ENCODE assay signal across 10 cellular contexts in the genomic region with DNA sequence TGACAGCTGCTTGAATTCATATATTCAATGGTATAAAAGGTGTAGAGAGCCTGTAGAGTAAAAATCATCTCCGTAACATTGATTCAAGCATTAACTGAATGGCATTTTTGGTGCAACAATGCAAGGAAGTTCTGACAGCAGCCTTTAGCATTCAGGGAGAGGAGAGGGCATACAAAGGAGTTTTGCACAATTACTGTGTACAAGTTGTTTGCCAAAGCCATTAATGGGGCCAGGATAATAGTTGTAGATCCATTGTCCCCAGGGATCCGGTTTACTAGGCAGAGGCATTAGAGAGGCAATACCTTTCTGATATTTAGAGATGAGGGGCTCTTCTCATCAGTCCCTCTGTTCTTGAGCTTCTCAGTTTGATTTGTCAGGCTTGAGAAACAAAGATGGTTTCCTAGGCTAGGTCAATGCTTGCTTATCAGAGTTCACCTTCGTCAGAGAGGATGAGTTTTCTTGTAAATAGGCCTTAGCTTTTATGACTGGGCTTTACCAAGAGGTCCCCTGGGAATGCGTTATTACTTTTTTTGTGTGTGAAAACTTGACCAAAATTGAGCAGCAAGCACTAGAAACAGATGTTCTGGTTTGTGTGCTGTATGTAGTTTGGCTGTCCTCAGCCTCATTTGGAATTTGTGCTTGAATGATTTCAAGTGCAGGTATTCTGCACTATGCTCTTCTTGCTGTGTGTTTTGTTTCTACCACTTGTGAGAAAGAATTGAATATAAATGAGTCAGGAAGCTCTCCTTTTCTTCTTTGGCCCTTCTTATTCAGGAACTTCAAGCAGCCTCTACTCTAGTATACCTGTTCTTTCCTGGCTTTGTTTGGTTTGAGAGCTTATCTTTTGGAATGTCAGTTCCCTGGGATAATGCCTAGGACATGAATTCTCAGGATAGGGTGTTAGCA. TPM values are rescaled to one million over a fixed set of nuclear protein-coding genes. Genes with fewer than 3 reads are reported as not detected.
DNase-seq lines count a peak whose midpoint lies in the region; ATAC-seq and TF ChIP-seq lines count a peak whose summit lies in the region.
"Had no signal": no experiment of that assay in that cellular context is flagged by ENCODE, and none has a peak within 500 bp of the region (broad histone marks: within the 10 kb centered on the region; RNA-seq: fewer than 3 reads in every experiment).

No MANE protein-coding gene starts in this region.

- no peak overlapping the region for H2AFZ ChIP-seq in GM23338

- peak; percentile 82 for DNase-seq in GM23338 (ENCODE audit: low spot score)
- no peak for DNase-seq in iPS DF 6.9 (ENCODE audit: low read depth, low spot score)
- no peak for DNase-seq in brain microvascular endothelial cell
- DNase-seq in Caco-2: no peak
- no peak for DNase-seq in CD4-positive, alpha-beta memory T cell
- no peak for DNase-seq in MV-4-11 (lab: John Stamatoyannopoulos, UW)
- DNase-seq: effector memory CD4-positive, alpha-beta T cell; right cardiac atrium had no signal

- H3K4me1 Mint-ChIP-seq in GM23338 (peaks cover 82% of the 10 kb centered on the region), IgD-negative memory B cell (peaks cover 28 to 38% (median 36%) of the 10 kb centered on the region in 3 donors), Caco-2 (ENCODE audit: low read depth, unreplicated experiment) (peaks cover 19% of the 10 kb centered on the region)
- H3K4me1 Mint-ChIP-seq in CD4-positive, alpha-beta memory T cell: peaks cover 28 to 57% (median 42%) of the 10 kb centered on the region in 4 donors

- CTCF ChIA-PET in Caco-2 (lab: Charles Lee): no interaction called here
- CTCF ChIA-PET in CD4-positive, alpha-beta memory T cell (lab: Charles Lee; ENCODE audit: partially characterized antibody): no interaction called here

- H3K4me1 ChIP-seq in GM23338 (ENCODE audit: insufficient read depth) (peaks cover 59% of the 10 kb centered on the region), iPS DF 6.9 (ENCODE audit: control insufficient read depth, insufficient read depth, low read length) (peaks cover 9% of the 10 kb centered on the region; the same call in 1 of the 2 replicates), Caco-2 (peaks cover 20% of the 10 kb centered on the region; the same call in 1 of the 2 replicates)
- peaks cover 8% of the 10 kb centered on the region for H3K4me1 ChIP-seq in CD4-positive, alpha-beta memory T cell (ENCODE audit: insufficient read depth, low read length)

- H3K4me2 ChIP-seq in GM23338: peak overlapping the region; percentile 54

- WGBS in iPS DF 6.9 (ENCODE audit: insufficient coverage, insufficient read length): no CpG with 5 or more reads among the region's 4 CpGs

- in situ Hi-C loops in brain microvascular endothelial cell (cut with HindIII; ENCODE audit: low pct_ligation_motif_present, low sequenced_read_pairs): no loop called here

- no peaks in the 10 kb centered on the region for H3K9me2 ChIP-seq in GM23338 (ENCODE audit: insufficient read depth)

- peaks cover 88% of the 10 kb centered on the region for H3K79me2 ChIP-seq in GM23338 (replicated peaks; ENCODE audit: insufficient read depth)

- TF ChIP-seq CTCF in GM23338 (conservative IDR thresholded peaks at IDR 0.05; ENCODE audit: low read depth in 2 of 2): no peak
- no peak for TF ChIP-seq CTCF in brain microvascular endothelial cell (IDR thresholded peaks at IDR 0.05; ENCODE audit: low read depth, low read length, missing control alignments)
- TF ChIP-seq CTCF in Caco-2 (IDR thresholded peaks at IDR 0.05; ENCODE audit: insufficient read depth in 1 of 2, low read depth in 1 of 2, low read length in 1 of 2, severe bottlenecking in 1 of 2, unreplicated experiment in 1 of 2): no peak

- intact Hi-C loops in Caco-2 (cut with micrococcal nuclease; ENCODE audit: unreplicated experiment): no loop called here
- intact Hi-C loops in CD4-positive, alpha-beta memory T cell (cut with micrococcal nuclease): no loop called here

- peak; percentile 83 for ATAC-seq in GM18517 (IDR thresholded peaks at IDR 0.05; ENCODE audit: unreplicated experiment)
- ATAC-seq in GM23338: peak; percentile 90
- ATAC-seq: right cardiac atrium had no signal

- H3K4me3 Mint-ChIP-seq in GM23338: peak overlapping the region; percentile 60
- H3K4me3 Mint-ChIP-seq in IgD-negative memory B cell: peak overlapping the region in 3 of 4 donors; percentile 23 to 86 (median 23)
- H3K4me3 Mint-ChIP-seq in Caco-2 (ENCODE audit: unreplicated experiment): no peak overlapping the region
- no peak overlapping the region for H3K4me3 Mint-ChIP-seq in CD4-positive, alpha-beta memory T cell

- peaks cover 12% of the 10 kb centered on the region; the same call in 1 of the 2 replicates for H3K36me3 ChIP-seq in GM23338 (ENCODE audit: insufficient read depth)
- H3K36me3 ChIP-seq in iPS DF 6.9 (ENCODE audit: control insufficient read depth, insufficient read depth, low read length): no peaks in the 10 kb centered on the region
- H3K36me3 ChIP-seq in brain microvascular endothelial cell (replicated peaks): peaks cover 6% of the 10 kb centered on the region
- H3K36me3 ChIP-seq in Caco-2 (ENCODE audit: control insufficient read depth, insufficient read depth, low read length): no peaks in the 10 kb centered on the region
- no peaks in the 10 kb centered on the region for H3K36me3 ChIP-seq in CD4-positive, alpha-beta memory T cell (ENCODE audit: insufficient read depth, low read length)

- H3K4me3 ChIP-seq in GM23338 (peak overlapping the region; percentile 23), iPS DF 6.9 (ENCODE audit: low read length) (no peak overlapping the region), brain microvascular endothelial cell (ENCODE audit: low read depth, low read length) (no peak overlapping the region), Caco-2 (ENCODE audit: low read depth, low read length) (no peak overlapping the region)
- no peak overlapping the region for H3K4me3 ChIP-seq in CD4-positive, alpha-beta memory T cell (ENCODE audit: low read length in 2 of 2)

- POLR2A ChIA-PET in Caco-2 (lab: Charles Lee): interaction anchor here (0.6 kb wide), 1 partner anchor 96 kb away, joined by 7 read pairs; no protein-coding TSS in a partner anchor
- POLR2A ChIA-PET in CD4-positive, alpha-beta memory T cell (lab: Charles Lee; ENCODE audit: partially characterized antibody): no interaction called here

- H3K27me3 Mint-ChIP-seq in GM23338 (ENCODE audit: insufficient read depth, low read depth, poor library complexity) (peaks cover 9% of the 10 kb centered on the region), IgD-negative memory B cell (no peaks in the 10 kb centered on the region), Caco-2 (ENCODE audit: insufficient read depth, unreplicated experiment) (no peaks in the 10 kb centered on the region)
- H3K27me3 Mint-ChIP-seq in CD4-positive, alpha-beta memory T cell: no peaks in the 10 kb centered on the region

- H3K36me3 Mint-ChIP-seq in GM23338 (ENCODE audit: low read depth): peaks cover 44% of the 10 kb centered on the region
- H3K36me3 Mint-ChIP-seq in IgD-negative memory B cell: peaks cover 8% of the 10 kb centered on the region
- peaks cover 50% of the 10 kb centered on the region for H3K36me3 Mint-ChIP-seq in Caco-2 (ENCODE audit: insufficient read depth, unreplicated experiment)
- H3K36me3 Mint-ChIP-seq in CD4-positive, alpha-beta memory T cell: peaks cover 41 to 52% of the 10 kb centered on the region in 2 donors

- H3K9me3 Mint-ChIP-seq in GM23338: peaks cover 2% of the 10 kb centered on the region; the same call in 1 of the 3 replicates
- H3K9me3 Mint-ChIP-seq in IgD-negative memory B cell: peaks cover 2 to 16% (median 7%) of the 10 kb centered on the region in 3 donors
- peaks cover 19% of the 10 kb centered on the region for H3K9me3 Mint-ChIP-seq in Caco-2 (ENCODE audit: unreplicated experiment)
- peaks cover 0 to 25% (median 14%) of the 10 kb centered on the region in 8 donors for H3K9me3 Mint-ChIP-seq in CD4-positive, alpha-beta memory T cell

- H3K27me3 ChIP-seq in GM23338 (ENCODE audit: insufficient read depth) (no peaks in the 10 kb centered on the region), iPS DF 6.9 (ENCODE audit: control insufficient read depth, insufficient read depth, low read length) (no peaks in the 10 kb centered on the region), brain microvascular endothelial cell (replicated peaks) (no peaks in the 10 kb centered on the region), Caco-2 (replicated peaks; ENCODE audit: control insufficient read depth, insufficient read depth, low read length) (no peaks in the 10 kb centered on the region)
- no peaks in the 10 kb centered on the region for H3K27me3 ChIP-seq in CD4-positive, alpha-beta memory T cell (ENCODE audit: insufficient read depth, low read length)

- no peaks in the 10 kb centered on the region for H4K20me1 ChIP-seq in GM23338 (replicated peaks; ENCODE audit: insufficient read depth)

- H3K27ac Mint-ChIP-seq in GM23338 (peak overlapping the region; percentile 90), IgD-negative memory B cell (peak overlapping the region in 2 of 3 donors; percentile 9 to 65), Caco-2 (ENCODE audit: unreplicated experiment) (no peak overlapping the region)
- peak overlapping the region in 3 of 7 donors; percentile 26 to 78 (median 46) for H3K27ac Mint-ChIP-seq in CD4-positive, alpha-beta memory T cell

- H3K27ac ChIP-seq in GM23338 (ENCODE audit: low read depth) (peak overlapping the region; percentile 96), iPS DF 6.9 (ENCODE audit: low read length) (peak overlapping the region; percentile 97), brain microvascular endothelial cell (no peak overlapping the region)
- H3K27ac ChIP-seq in CD4-positive, alpha-beta memory T cell (ENCODE audit: low read depth, low read length): no peak overlapping the region

- BruUV-seq in Caco-2 (replicated peaks; lab: Mats Ljungman, UMichigan): no TSS peak

- peaks cover 8% of the 10 kb centered on the region; the same call in 1 of the 2 replicates for H3F3A ChIP-seq in GM23338 (replicated peaks; ENCODE audit: low read depth)

- no peaks in the 10 kb centered on the region for H3K9me3 ChIP-seq in iPS DF 6.9 (ENCODE audit: control insufficient read depth, insufficient read depth, low read length)
- peaks cover 11% of the 10 kb centered on the region for H3K9me3 ChIP-seq in Caco-2
- H3K9me3 ChIP-seq in CD4-positive, alpha-beta memory T cell (ENCODE audit: control insufficient read depth in 1 of 2, low read length in 2 of 2): peaks cover 0 to 4% of the 10 kb centered on the region in 2 donors

TF ChIP-seq in GM23338, 12 proteins besides CTCF, POLR2A, EP300 and RAD21 (continues in another document):
- TF ChIP-seq EZH2phosphoT487 (IDR thresholded peaks at IDR 0.05; ENCODE audit: unreplicated experiment) (no peak), JUNB (IDR thresholded peaks at IDR 0.05; ENCODE audit: unreplicated experiment) (no peak)

RNA-seq across cellular contexts. Expression of gene SND1, which starts 32.0 kb away (rescaled TPM):
- total RNA-seq in GM23338 (2014; rRNA removed; shearing (Covaris generic)): 236 and 254 TPM in 2 replicates
- polyA plus RNA-seq in GM23338 (2016; fragmentation: Nextera tagmentation; extraction: Ambion mirVana): 107 and 112 TPM in 2 replicates
- 138 TPM for polyA plus RNA-seq in IgD-negative memory B cell
- total RNA-seq in Caco-2 (2022): 274 and 276 TPM in 2 replicates
- 100 to 1,000 TPM; 206 to 223 TPM for total RNA-seq in CD4-positive, alpha-beta memory T cell
- polyA plus RNA-seq in CD4-positive, alpha-beta memory T cell: 100 to 1,000 TPM; 119 to 135 TPM

Comparison
In these comparisons a context has a peak if more than half of its experiments do, and no peak if none do; other contexts are left out.
1. H3K27ac ChIP-seq: peak in GM23338 (single experiment) and iPS DF 6.9 (single experiment); none in brain microvascular endothelial cell (single experiment) and CD4-positive, alpha-beta memory T cell (single experiment).
2. H3K4me3 Mint-ChIP-seq: peak in GM23338 (single experiment) and IgD-negative memory B cell (3 of 4); none in Caco-2 (single experiment) and CD4-positive, alpha-beta memory T cell (0 of 8).